Comparison of ENCODE assay signal across 6 cellular contexts in the genomic region with DNA sequence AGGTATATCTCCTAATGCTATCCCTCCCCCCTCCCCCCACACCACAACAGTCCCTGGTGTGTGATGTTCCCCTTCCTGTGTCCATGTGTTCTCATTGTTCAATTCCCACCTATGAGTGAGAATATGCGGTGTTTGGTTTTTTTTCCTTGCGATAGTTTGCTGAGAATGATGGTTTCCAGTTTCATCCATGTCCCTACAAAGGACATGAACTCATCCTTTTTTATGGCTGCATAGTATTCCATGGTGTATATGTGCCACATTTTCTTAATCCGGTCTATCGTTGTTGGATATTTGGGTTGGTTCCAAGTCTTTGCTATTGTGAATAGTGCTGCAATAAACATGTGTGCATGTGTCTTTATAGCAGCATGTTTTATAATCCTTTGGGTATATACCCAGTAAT. TPM values are rescaled to one million over a fixed set of nuclear protein-coding genes. Genes with fewer than 3 reads are reported as not detected.
"Had no signal": no experiment of that assay in that cellular context is flagged by ENCODE, and none has a peak within 500 bp of the region (broad histone marks: within the 10 kb centered on the region; RNA-seq: fewer than 3 reads in every experiment).

No MANE protein-coding gene starts in this region.

RNA-seq across cellular contexts. Expression of gene RNF212, which starts 12.1 kb away (rescaled TPM):
- total RNA-seq: OCI-LY7, PC-3, RPMI7951, SJCRH30, SJSA1, SK-MEL-5 had no signal
